ENCODE assay signal across 9 cellular contexts in genomic region chr9:99134893-99135341, GRCh38. TPM values are rescaled to one million over a fixed set of nuclear protein-coding genes. Genes with fewer than 3 reads are reported as not detected.
DNase-seq lines count a peak whose midpoint lies in the region; ATAC-seq lines count a peak whose summit lies in the region.
"Had no signal": no experiment of that assay in that cellular context is flagged by ENCODE, and none has a peak within 500 bp of the region (broad histone marks: within the 10 kb centered on the region; RNA-seq: fewer than 3 reads in every experiment).

No MANE protein-coding gene starts in this region.

- no peaks in the 10 kb centered on the region for H3K9me3 ChIP-seq in KOPT-K1 (ENCODE audit: insufficient read depth, low read length, poor library complexity, severe bottlenecking)

- H3K4me3 Mint-ChIP-seq in natural killer cell treated with Interleukin-12 subunit alpha and Interleukin-12 subunit beta and Interleukin-15 and Interleukin-18, amount 100 ng/mL, for 72 hours = peak overlapping the region; percentile 61
- no peak overlapping the region for H3K4me3 Mint-ChIP-seq in activated T-helper 2 cell treated with anti-CD3 and anti-CD28 coated beads, Interferon-gamma antibody, Interleukin-2, Interleukin-4, amounts not matched to agents 10 μg/mL and 5 μg/mL and 100 μg/mL, durations not matched to agents 14 hours and 24 hours and 36 hours (ENCODE audit: low read depth)

- DNase-seq in EL (peak; percentile 71), astrocyte of the hippocampus (ENCODE audit: low read depth, low spot score) (peak; percentile 80), medulla oblongata (ENCODE audit: extremely low spot score) (no peak), NCI-H2227 (lab: John Stamatoyannopoulos, UW; ENCODE audit: unreplicated experiment) (no peak)
- DNase-seq in natural killer cell treated with Interleukin-12 subunit alpha and Interleukin-12 subunit beta and Interleukin-15 and Interleukin-18, amount 100 ng/mL, for 72 hours (ENCODE audit: low spot score) = no peak
- no peak for DNase-seq in activated T-helper 2 cell treated with anti-CD3 and anti-CD28 coated beads, Interferon-gamma antibody, Interleukin-2, Interleukin-4, amounts not matched to agents 10 μg/mL and 5 μg/mL and 100 μg/mL, durations not matched to agents 14 hours and 24 hours and 36 hours (ENCODE audit: low spot score)
- DNase-seq: aorta, SW 1271 had no signal

- peaks cover 26% of the 10 kb centered on the region for H3K36me3 Mint-ChIP-seq in natural killer cell treated with Interleukin-12 subunit alpha and Interleukin-12 subunit beta and Interleukin-15 and Interleukin-18, amount 100 ng/mL, for 72 hours
- peaks cover 61% of the 10 kb centered on the region for H3K36me3 Mint-ChIP-seq in activated T-helper 2 cell treated with anti-CD3 and anti-CD28 coated beads, Interferon-gamma antibody, Interleukin-2, Interleukin-4, amounts not matched to agents 10 μg/mL and 5 μg/mL and 100 μg/mL, durations not matched to agents 14 hours and 24 hours and 36 hours (ENCODE audit: low read depth)

- H3K27ac Mint-ChIP-seq in natural killer cell treated with Interleukin-12 subunit alpha and Interleukin-12 subunit beta and Interleukin-15 and Interleukin-18, amount 100 ng/mL, for 72 hours = peak overlapping the region; percentile 61 to 65
- H3K27ac Mint-ChIP-seq in activated T-helper 2 cell treated with anti-CD3 and anti-CD28 coated beads, Interferon-gamma antibody, Interleukin-2, Interleukin-4, amounts not matched to agents 10 μg/mL and 5 μg/mL and 100 μg/mL, durations not matched to agents 14 hours and 24 hours and 36 hours = no peak overlapping the region

- H3K27ac ChIP-seq in KOPT-K1 (ENCODE audit: low read depth, low read length, poor library complexity, severe bottlenecking) = peak overlapping the region; percentile 68

- peaks cover 5% of the 10 kb centered on the region; the same call in 1 of the 2 replicates for H3K36me3 ChIP-seq in KOPT-K1 (ENCODE audit: insufficient read depth, low read length)

- H3K27me3 Mint-ChIP-seq in natural killer cell treated with Interleukin-12 subunit alpha and Interleukin-12 subunit beta and Interleukin-15 and Interleukin-18, amount 100 ng/mL, for 72 hours = no peaks in the 10 kb centered on the region
- no peaks in the 10 kb centered on the region for H3K27me3 Mint-ChIP-seq in activated T-helper 2 cell treated with anti-CD3 and anti-CD28 coated beads, Interferon-gamma antibody, Interleukin-2, Interleukin-4, amounts not matched to agents 10 μg/mL and 5 μg/mL and 100 μg/mL, durations not matched to agents 14 hours and 24 hours and 36 hours (ENCODE audit: low read depth)

- intact Hi-C loops in activated T-helper 2 cell treated with anti-CD3 and anti-CD28 coated beads, Interferon-gamma antibody, Interleukin-2, Interleukin-4, amounts not matched to agents 10 μg/mL and 5 μg/mL and 100 μg/mL, durations not matched to agents 14 hours and 24 hours and 36 hours (cut with micrococcal nuclease) = loop anchor here (5.0 kb wide), 1 partner anchor 288 kb away; no protein-coding TSS in a partner anchor

- no peaks in the 10 kb centered on the region for H3K9me3 Mint-ChIP-seq in natural killer cell treated with Interleukin-12 subunit alpha and Interleukin-12 subunit beta and Interleukin-15 and Interleukin-18, amount 100 ng/mL, for 72 hours
- no peaks in the 10 kb centered on the region for H3K9me3 Mint-ChIP-seq in activated T-helper 2 cell treated with anti-CD3 and anti-CD28 coated beads, Interferon-gamma antibody, Interleukin-2, Interleukin-4, amounts not matched to agents 10 μg/mL and 5 μg/mL and 100 μg/mL, durations not matched to agents 14 hours and 24 hours and 36 hours

- peak in 1 of 2 donors; percentile 48 for ATAC-seq in natural killer cell treated with Interleukin-12 subunit alpha and Interleukin-12 subunit beta and Interleukin-15 and Interleukin-18, amount 100 ng/mL, for 72 hours

- peaks cover 53 to 64% of the 10 kb centered on the region in 2 donors for H3K4me1 Mint-ChIP-seq in natural killer cell treated with Interleukin-12 subunit alpha and Interleukin-12 subunit beta and Interleukin-15 and Interleukin-18, amount 100 ng/mL, for 72 hours (ENCODE audit: low read depth in 2 of 2)
- peaks cover 45% of the 10 kb centered on the region for H3K4me1 Mint-ChIP-seq in activated T-helper 2 cell treated with anti-CD3 and anti-CD28 coated beads, Interferon-gamma antibody, Interleukin-2, Interleukin-4, amounts not matched to agents 10 μg/mL and 5 μg/mL and 100 μg/mL, durations not matched to agents 14 hours and 24 hours and 36 hours (ENCODE audit: low read depth)

RNA-seq across cellular contexts. Expression of gene TGFBR1, which starts 30.0 kb away (rescaled TPM):
- total RNA-seq in natural killer cell treated with Interleukin-12 subunit alpha and Interleukin-12 subunit beta and Interleukin-15 and Interleukin-18, amount 100 ng/mL, for 72 hours = 100 to 1,000 TPM in 1 of 2 donors, 10 to 100 TPM in 1; 62.7 to 105 TPM
- 30.6 and 30.8 TPM in 2 replicates for total RNA-seq in activated T-helper 2 cell treated with anti-CD3 and anti-CD28 coated beads, Interferon-gamma antibody, Interleukin-2, Interleukin-4, amounts not matched to agents 10 μg/mL and 5 μg/mL and 100 μg/mL, durations not matched to agents 14 hours and 24 hours and 36 hours

Comparison
In these comparisons a context has a peak if more than half of its experiments do, and no peak if none do; other contexts are left out.
1. DNase-seq: peak in EL (single experiment) and astrocyte of the hippocampus (single experiment); none in natural killer cell treated with Interleukin-12 subunit alpha and Interleukin-12 subunit beta and Interleukin-15 and Interleukin-18, amount 100 ng/mL, for 72 hours (single experiment), medulla oblongata (single experiment), NCI-H2227 (single experiment) and activated T-helper 2 cell treated with anti-CD3 and anti-CD28 coated beads, Interferon-gamma antibody, Interleukin-2, Interleukin-4, amounts not matched to agents 10 μg/mL and 5 μg/mL and 100 μg/mL, durations not matched to agents 14 hours and 24 hours and 36 hours (single experiment).